8 cellular contexts compared by ENCODE assay signal in genomic region chr12:105329926-105330282, GRCh38. TPM values are rescaled to one million over a fixed set of nuclear protein-coding genes. Genes with fewer than 3 reads are reported as not detected.
DNase-seq lines count a peak whose midpoint lies in the region; ATAC-seq and TF ChIP-seq lines count a peak whose summit lies in the region.

No MANE protein-coding gene starts in this region.

- peaks cover 40% of the 10 kb centered on the region for H3K79me2 ChIP-seq in DND-41 (ENCODE audit: insufficient read depth, low read length)

- WGBS in tibial nerve, 2 donors, result 2 to 5% methylated on average over 9 of the region's 9 CpGs

- peak; percentile 2; the same call in 1 of the 3 replicates for ATAC-seq in DND-41 (ENCODE audit: insufficient read depth, low read depth)
- peak; percentile 12 for ATAC-seq in SK-N-SH treated with all-trans-retinoic acid at 6 μM for 48 hours
- no peak for ATAC-seq in HG03565 (IDR thresholded peaks at IDR 0.05; ENCODE audit: unreplicated experiment)

- DNase-seq in DND-41, result no peak
- DNase-seq in HAP-1 (ENCODE audit: low spot score in 2 of 2), result no peak
- no peak for DNase-seq in tibial nerve (ENCODE audit: low spot score in 2 of 2)
- no peak for DNase-seq in amygdala (lab: John Stamatoyannopoulos, UW)
- DNase-seq in AG08395 (ENCODE audit: low spot score), result no peak

- TF ChIP-seq EP300 in tibial nerve (IDR thresholded peaks at IDR 0.05), result no peak

- H3K4me1 ChIP-seq in DND-41 (ENCODE audit: insufficient read depth, low read length) (peaks cover 67% of the 10 kb centered on the region), HAP-1 (peaks cover 33% of the 10 kb centered on the region), tibial nerve (peaks cover 0 to 43% (median 4%) of the 10 kb centered on the region in 4 donors)

- TF ChIP-seq CTCF in DND-41 (IDR thresholded peaks at IDR 0.05; ENCODE audit: borderline replicate concordance, extremely low read depth, low read length, poor library complexity, severe bottlenecking) (no peak), tibial nerve (IDR thresholded peaks at IDR 0.05) (no peak)

- H3K4me2 ChIP-seq in DND-41 (ENCODE audit: insufficient read depth, low read length), result peak overlapping the region; percentile 69

- TF ChIP-seq POLR2A in tibial nerve (IDR thresholded peaks at IDR 0.05), result no peak

- peaks cover 6% of the 10 kb centered on the region; the same call in 1 of the 2 replicates for H4K20me1 ChIP-seq in DND-41 (ENCODE audit: insufficient read depth, low read length)

- no peaks in the 10 kb centered on the region for H3K27me3 ChIP-seq in DND-41 (ENCODE audit: insufficient read depth, low read length, poor library complexity)
- H3K27me3 ChIP-seq in HAP-1 (ENCODE audit: low read depth), result no peaks in the 10 kb centered on the region
- no peaks in the 10 kb centered on the region for H3K27me3 ChIP-seq in tibial nerve

- H2AFZ ChIP-seq in DND-41 (ENCODE audit: low read depth, low read length), result peak overlapping the region; percentile 38

- no peaks in the 10 kb centered on the region for H3K9me3 ChIP-seq in DND-41 (ENCODE audit: insufficient read depth, low read length, severe bottlenecking)
- H3K9me3 ChIP-seq in HAP-1, result 0 out of 2 replicates have a peak, but pooled peaks cover 2% of the 10 kb centered on the region
- H3K9me3 ChIP-seq in tibial nerve, result no peaks in the 10 kb centered on the region

- in situ Hi-C loops in HAP-1 (cut with MboI; ENCODE audit: low sequenced_read_pairs), result no loop called here

- peak overlapping the region; percentile 74 for H3K27ac ChIP-seq in DND-41 (ENCODE audit: low read length)
- no peak overlapping the region for H3K27ac ChIP-seq in tibial nerve

- H3K9ac ChIP-seq in DND-41 (ENCODE audit: low read depth, low read length), result peak overlapping the region; percentile 40

- peaks cover 3% of the 10 kb centered on the region; the same call in 1 of the 2 replicates for H3K36me3 ChIP-seq in DND-41 (ENCODE audit: insufficient read depth, low read length)
- H3K36me3 ChIP-seq in HAP-1 (replicated peaks), result no peaks in the 10 kb centered on the region
- no peaks in the 10 kb centered on the region for H3K36me3 ChIP-seq in tibial nerve

- H3K4me3 ChIP-seq in DND-41 (ENCODE audit: low read depth in 1 of 2, low read length in 2 of 2) (peak overlapping the region in 1 of 2 experiments; percentile 80; a peak in 2 of 4 replicates), HAP-1 (peak overlapping the region; percentile 62), iPS-11a (ENCODE audit: low read depth, low read length) (peak overlapping the region; percentile 33), tibial nerve (peak overlapping the region in 3 of 4 donors; percentile 46 to 92 (median 72))

TF ChIP-seq in SK-N-SH treated with all-trans-retinoic acid at 6 μM for 48 hours, 23 proteins besides CTCF, POLR2A, EP300 and RAD21:
- TF ChIP-seq ISL1 (CRISPR knock-in tag; IDR thresholded peaks at IDR 0.05) (no peak), TSHZ2 (CRISPR knock-in tag; IDR thresholded peaks at IDR 0.05) (no peak), ZC3H10 (CRISPR knock-in tag; IDR thresholded peaks at IDR 0.05) (no peak), RARB (CRISPR knock-in tag; IDR thresholded peaks at IDR 0.05) (no peak), ZNF70 (CRISPR knock-in tag; IDR thresholded peaks at IDR 0.05) (no peak), POU6F1 (CRISPR knock-in tag; IDR thresholded peaks at IDR 0.05; ENCODE audit: borderline replicate concordance, low read depth) (no peak), CREB5 (CRISPR knock-in tag; IDR thresholded peaks at IDR 0.05; ENCODE audit: low read depth) (no peak), CSRNP3 (CRISPR knock-in tag; IDR thresholded peaks at IDR 0.05) (no peak), SNAI2 (CRISPR knock-in tag; IDR thresholded peaks at IDR 0.05) (no peak), PPARA (CRISPR knock-in tag; IDR thresholded peaks at IDR 0.05; ENCODE audit: borderline replicate concordance) (no peak), ESRRG (CRISPR knock-in tag; IDR thresholded peaks at IDR 0.05) (no peak)

RNA-seq across cellular contexts. Expression of gene C12orf75, which starts 0.6 kb away (rescaled TPM):
- total RNA-seq in tibial nerve, result 10 to 100 TPM; 12.6 to 29.7 (median 18.9) TPM
